ENCODE assay signal across 11 cellular contexts in genomic region chr14:81474156-81474492, GRCh38. TPM values are rescaled to one million over a fixed set of nuclear protein-coding genes. Genes with fewer than 3 reads are reported as not detected.
A peak's percentile ranks its signal among the peaks of the same experiment; 100 is the strongest.
DNase-seq lines count a peak whose midpoint lies in the region; ATAC-seq, FAIRE-seq and TF ChIP-seq lines count a peak whose summit lies in the region.
"Had no signal": no experiment of that assay in that cellular context is flagged by ENCODE, and none has a peak within 500 bp of the region (broad histone marks: within the 10 kb centered on the region; RNA-seq: fewer than 3 reads in every experiment).

No MANE protein-coding gene starts in this region.

- no peaks in the 10 kb centered on the region; the same call in 1 of the 2 replicates for H3K36me3 ChIP-seq in H7 (replicated peaks; ENCODE audit: control insufficient read depth, insufficient read depth, low read length)

- no peak for TF ChIP-seq CTCF in D721Med (IDR thresholded peaks at IDR 0.05; ENCODE audit: insufficient read depth, missing control alignments)

- no peaks in the 10 kb centered on the region for H3K27me3 Mint-ChIP-seq in naive thymus-derived CD8-positive, alpha-beta T cell

- POLR2A ChIA-PET in naive thymus-derived CD8-positive, alpha-beta T cell (lab: Charles Lee): no interaction called here

- peak in 3 of 10 donors; percentile 23 to 40 (median 26) for DNase-seq in naive thymus-derived CD8-positive, alpha-beta T cell
- no peak for DNase-seq in H7
- DNase-seq in D721Med (ENCODE audit: insufficient read length, low spot score): no peak
- DNase-seq in effector CD8-positive, alpha-beta T cell (lab: John Stamatoyannopoulos, UW): no peak
- no peak for DNase-seq in NCI-H526 treated with DMSO at 0.1 percent for 48 hours (lab: John Stamatoyannopoulos, UW)
- DNase-seq: activated CD8-positive, alpha-beta memory T cell treated with anti-CD3 and anti-CD28 coated beads, Interleukin-2, amount 50 U/mL, for 48 hours; NCI-H524 had no signal

- no peak overlapping the region for H3K4me3 ChIP-seq in H7 (ENCODE audit: insufficient read depth, low read depth, low read length)
- H3K4me3 ChIP-seq: suprapubic skin had no signal

- H3K27ac Mint-ChIP-seq in naive thymus-derived CD8-positive, alpha-beta T cell: peak overlapping the region; percentile 86 to 98 (median 94)

- no peaks in the 10 kb centered on the region for H3K27me3 ChIP-seq in H7 (ENCODE audit: control insufficient read depth, insufficient read depth, low read length)
- H3K27me3 ChIP-seq: suprapubic skin had no signal

- no peak for FAIRE-seq in D721Med (lab: Jason Lieb, UNC)

- H3K9me3 Mint-ChIP-seq in naive thymus-derived CD8-positive, alpha-beta T cell: no peaks in the 10 kb centered on the region

- peaks cover 0 to 41% (median 19%) of the 10 kb centered on the region in 3 donors for H3K36me3 Mint-ChIP-seq in naive thymus-derived CD8-positive, alpha-beta T cell

- H3K4me1 Mint-ChIP-seq in naive thymus-derived CD8-positive, alpha-beta T cell: peaks cover 7 to 34% (median 26%) of the 10 kb centered on the region in 4 donors

- ATAC-seq in GM18861 (IDR thresholded peaks at IDR 0.05; ENCODE audit: unreplicated experiment) (peak; percentile 72), GM21786 (IDR thresholded peaks at IDR 0.05; ENCODE audit: unreplicated experiment) (peak; percentile 58), HG03575 (IDR thresholded peaks at IDR 0.05; ENCODE audit: extremely low read depth, insufficient number of reproducible peaks, low FRiP score, unreplicated experiment) (peak; percentile 51)
- peak; percentile 66 to 75 for ATAC-seq in naive thymus-derived CD8-positive, alpha-beta T cell

- peak overlapping the region; percentile 69 to 91 (median 82) for H3K4me3 Mint-ChIP-seq in naive thymus-derived CD8-positive, alpha-beta T cell

RNA-seq across cellular contexts. Expression of gene SEL1L, which starts 59.5 kb away (rescaled TPM):
- total RNA-seq in naive thymus-derived CD8-positive, alpha-beta T cell: 10 to 100 TPM; 56.7 to 58.0 TPM
- 10 to 100 TPM; 12.0 to 22.9 (median 16.2) TPM for polyA plus RNA-seq in naive thymus-derived CD8-positive, alpha-beta T cell
- 15.6 and 15.7 TPM in 2 replicates for total RNA-seq in H7 (2014; rRNA removed; shearing (Covaris generic))
